Comparison of ENCODE assay signal across 8 cellular contexts in the genomic region with DNA sequence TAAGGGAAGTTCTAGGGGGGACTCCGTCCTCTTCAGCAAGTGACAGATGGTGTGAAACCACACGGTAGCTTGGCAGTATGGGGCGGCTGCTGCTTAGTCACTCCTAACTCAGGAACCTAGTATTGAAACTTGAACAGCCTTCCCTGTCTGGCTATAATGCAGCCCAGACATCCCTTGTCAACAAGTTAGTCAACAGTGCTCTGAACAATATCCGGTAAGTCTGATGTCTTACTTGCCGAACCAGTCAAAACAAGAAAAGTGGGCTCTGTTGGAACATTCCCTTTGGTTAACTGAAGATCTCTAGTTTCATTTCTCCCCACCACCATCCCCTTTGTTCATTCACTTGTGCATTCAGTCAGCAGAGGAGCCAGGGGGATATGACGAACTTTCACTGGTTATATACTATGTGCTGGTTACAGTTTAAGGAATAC. TPM values are rescaled to one million over a fixed set of nuclear protein-coding genes. Genes with fewer than 3 reads are reported as not detected.
A peak's percentile ranks its signal among the peaks of the same experiment; 100 is the strongest.
DNase-seq lines count a peak whose midpoint lies in the region; ATAC-seq, FAIRE-seq and TF ChIP-seq lines count a peak whose summit lies in the region.
"Had no signal": no experiment of that assay in that cellular context is flagged by ENCODE, and none has a peak within 500 bp of the region (broad histone marks: within the 10 kb centered on the region; RNA-seq: fewer than 3 reads in every experiment).

No MANE protein-coding gene starts in this region.

- H3K27me3 Mint-ChIP-seq in effector memory CD8-positive, alpha-beta T cell = peaks cover 7 to 19% of the 10 kb centered on the region in 2 donors

- peaks cover 11 to 15% of the 10 kb centered on the region in 2 donors for H3K4me1 Mint-ChIP-seq in effector memory CD8-positive, alpha-beta T cell (ENCODE audit: low read depth in 2 of 2)

- intact Hi-C loops in testis (cut with DNase I; ENCODE audit: low total_unique reads) = no loop called here

- DNase-seq in SIG-M5 (lab: John Stamatoyannopoulos, UW) = peak; percentile 16
- peak; percentile 29 to 56 (median 39) for DNase-seq in effector memory CD8-positive, alpha-beta T cell
- peak; percentile 36 for DNase-seq in urothelium cell line (ENCODE audit: low spot score)
- no peak for DNase-seq in ACHN
- no peak for DNase-seq in testis

- TF ChIP-seq CTCF in testis (IDR thresholded peaks at IDR 0.05) = no peak

- H3K36me3 ChIP-seq in testis (ENCODE audit: low read depth, missing control alignments) = no peaks in the 10 kb centered on the region

- H3K27ac Mint-ChIP-seq in effector memory CD8-positive, alpha-beta T cell = peak overlapping the region; percentile 76 to 99

- FAIRE-seq in urothelium cell line (lab: Jason Lieb, UNC) = peak; percentile 55

- H3K9me3 Mint-ChIP-seq in effector memory CD8-positive, alpha-beta T cell = no peaks in the 10 kb centered on the region

- peak; percentile 99 for ATAC-seq in GM18907 (IDR thresholded peaks at IDR 0.05; ENCODE audit: unreplicated experiment)
- peak; percentile 97 for ATAC-seq in HG02938 (IDR thresholded peaks at IDR 0.05; ENCODE audit: unreplicated experiment)
- peak; percentile 93 for ATAC-seq in effector memory CD8-positive, alpha-beta T cell (replicated peaks)

- in situ Hi-C loops in ACHN (cut with HindIII; ENCODE audit: low pct_ligation_motif_present, low pct_unique_long_range_greater_than_20kb, low sequenced_read_pairs) = no loop called here

- no peaks in the 10 kb centered on the region for H3K27me3 ChIP-seq in testis

- no peak overlapping the region for H3K27ac ChIP-seq in testis

- no peaks in the 10 kb centered on the region for H3K4me1 ChIP-seq in testis

- TF ChIP-seq POLR2A in testis (IDR thresholded peaks at IDR 0.05) = no peak

- H3K9me3 ChIP-seq in testis = no peaks in the 10 kb centered on the region

- WGBS in testis, 2 donors = 75 to 85% methylated on average over 6 of the region's 6 CpGs

- H3K4me3 ChIP-seq in testis = no peak overlapping the region

- H3K36me3 Mint-ChIP-seq in effector memory CD8-positive, alpha-beta T cell (ENCODE audit: insufficient read depth) = no peaks in the 10 kb centered on the region

- peak overlapping the region; percentile 17 to 67 for H3K4me3 Mint-ChIP-seq in effector memory CD8-positive, alpha-beta T cell

RNA-seq across cellular contexts. Expression of a gene that starts 18.7 kb away (rescaled TPM):
- 1 to 10 TPM in 1 of 2 donors, under 1 TPM in 1; 0.56 to 2.0 TPM for total RNA-seq in testis
- 1.7 TPM for polyA plus RNA-seq in testis (ENCODE audit: insufficient read depth, low read depth, low replicate concordance)
- total RNA-seq: kidney epithelial cell had no signal

Comparison
In these comparisons a context has a peak if more than half of its experiments do, and no peak if none do; other contexts are left out.
1. DNase-seq: peak in SIG-M5 (single experiment), effector memory CD8-positive, alpha-beta T cell (3 of 3) and urothelium cell line (single experiment); none in ACHN (single experiment) and testis (single experiment).
2. Peak in every context shown above with its lines, with median percentiles within 50 percentile points of each other: ATAC-seq.